ENCODE assay signal across 25 cellular contexts in genomic region chr17:80422981-80423380, GRCh38. TPM values are rescaled to one million over a fixed set of nuclear protein-coding genes. Genes with fewer than 3 reads are reported as not detected.
A peak's percentile ranks its signal among the peaks of the same experiment; 100 is the strongest.
DNase-seq lines count a peak whose midpoint lies in the region; ATAC-seq, FAIRE-seq and TF ChIP-seq lines count a peak whose summit lies in the region.
"Had no signal": no experiment of that assay in that cellular context is flagged by ENCODE, and none has a peak within 500 bp of the region (broad histone marks: within the 10 kb centered on the region; RNA-seq: fewer than 3 reads in every experiment).

No MANE protein-coding gene starts in this region.

- in situ Hi-C loops in gastrocnemius medialis (cut with MboI; ENCODE audit: low sequenced_read_pairs in 4 of 4): loop anchor here in 3 of 4 donors (10.0 kb wide), 2 partner anchors 152 to 562 kb away; no protein-coding TSS in a partner anchor

- DNase-seq in GM12892 (ENCODE audit: insufficient read length) (peak; percentile 14), dermis blood vessel endothelial cell (peak; percentile 28), left lobe of liver (ENCODE audit: low spot score) (no peak), gastrocnemius medialis (peak; percentile 65 to 89), iPS-NIHi11 (ENCODE audit: low spot score) (no peak)
- DNase-seq: activated CD4-positive, alpha-beta T cell treated with anti-CD3 and anti-CD28 coated beads for 36 hours; activated CD8-positive, alpha-beta T cell treated with anti-CD3 and anti-CD28 coated beads, Interleukin-2, amount 10 ng/mL, durations not matched to agents 7 days and 5 days; activated T-cell treated with anti-CD3 and anti-CD28 coated beads for 4 hours; central memory CD4-positive, alpha-beta T cell; islet precursor cell; NCI-H1092 treated with DMSO at 0.1 percent for 48 hours; NCI-H1930; RPMI8226; stimulated activated naive CD8-positive, alpha-beta T cell treated with anti-CD3 and anti-CD28 coated beads, Interleukin-15, Interleukin-2, amounts not matched to agents 100 U/mL and 50 U/mL, for 24 hours had no signal

- H3K4me3 ChIP-seq in gastrocnemius medialis: peak overlapping the region in 3 of 4 donors; percentile 9 to 29 (median 24)
- H3K4me3 ChIP-seq: lung, SK-N-MC, thoracic aorta, uterus had no signal

- H3K27me3 ChIP-seq in gastrocnemius medialis: no peaks in the 10 kb centered on the region
- H3K27me3 ChIP-seq: uterus had no signal

- intact Hi-C loops in gastrocnemius medialis (cut with DNase I; ENCODE audit: low total_unique reads): loop anchor here (10.0 kb wide), 1 partner anchor 472 kb away; no protein-coding TSS in a partner anchor

- ATAC-seq in left lobe of liver (peak; percentile 33), gastrocnemius medialis (peak; percentile 74 to 78), HG02610 (IDR thresholded peaks at IDR 0.05; ENCODE audit: unreplicated experiment) (no peak), HG03460 (IDR thresholded peaks at IDR 0.05; ENCODE audit: unreplicated experiment) (no peak), HG03159 (IDR thresholded peaks at IDR 0.05; ENCODE audit: unreplicated experiment) (no peak)
- ATAC-seq: activated CD4-positive, alpha-beta T cell treated with anti-CD3 and anti-CD28 coated beads for 36 hours; activated CD8-positive, alpha-beta T cell treated with anti-CD3 and anti-CD28 coated beads, Interleukin-2, amount 10 ng/mL, durations not matched to agents 7 days and 5 days; stimulated activated naive CD8-positive, alpha-beta T cell treated with anti-CD3 and anti-CD28 coated beads, Interleukin-15, Interleukin-2, amounts not matched to agents 100 U/mL and 50 U/mL, for 24 hours had no signal

- peaks cover 0 to 4% of the 10 kb centered on the region in 2 donors for H3K36me3 ChIP-seq in gastrocnemius medialis
- H3K36me3 ChIP-seq: thoracic aorta, uterus had no signal

- H3K9me3 ChIP-seq in gastrocnemius medialis: no peaks in the 10 kb centered on the region
- H3K9me3 ChIP-seq: thoracic aorta, uterus had no signal

- TF ChIP-seq POLR2A in GM12892 (IDR thresholded peaks at IDR 0.05; ENCODE audit: low read depth, low read length) (no peak), gastrocnemius medialis (IDR thresholded peaks at IDR 0.05) (peak in 1 of 2 donors; percentile 21)

- TF ChIP-seq CTCF in gastrocnemius medialis (IDR thresholded peaks at IDR 0.05 in 4 of 5, conservative IDR thresholded peaks at IDR 0.05 in 1 of 5): no peak

- peak overlapping the region; percentile 57 to 83 (median 68) for H3K27ac ChIP-seq in gastrocnemius medialis
- H3K27ac ChIP-seq: SK-N-MC, thoracic aorta, uterus had no signal

- no peak for FAIRE-seq in GM12892 (lab: Jason Lieb, UNC)
- FAIRE-seq: D721Med, endometrium, H1 had no signal

- peaks cover 4 to 15% of the 10 kb centered on the region in 2 donors for H3K4me1 ChIP-seq in gastrocnemius medialis
- H3K4me1 ChIP-seq: uterus had no signal

RNA-seq across cellular contexts. Expression of gene ENDOV, which starts 8.0 kb away (rescaled TPM):
- polyA plus RNA-seq in GM12892 (2012; ENCODE audit: missing spikeins): 6.7 TPM
- total RNA-seq in dermis blood vessel endothelial cell: 19.5 and 27.6 TPM in 2 replicates
- 15.6 TPM for total RNA-seq in left lobe of liver
- total RNA-seq in gastrocnemius medialis: 10 to 100 TPM in 3 of 4 donors, 1 to 10 TPM in 1; 9.1 to 24.1 (median 18.0) TPM

RNA-seq across cellular contexts. Expression of gene NPTX1, which starts 53.4 kb away (rescaled TPM):
- polyA plus RNA-seq in GM12892 (2012; ENCODE audit: missing spikeins): 0.19 TPM
- total RNA-seq in dermis blood vessel endothelial cell (under 0.01 and 0.23 TPM in 2 replicates), left lobe of liver (0.25 TPM), gastrocnemius medialis (1 to 10 TPM in 1 of 4 donors, under 1 TPM in 3; 0.07 to 2.4 (median 0.21) TPM)
- polyA plus RNA-seq: CD14-positive monocyte had no signal

Comparison
In these comparisons a context has a peak if more than half of its experiments do, and no peak if none do; other contexts are left out.
1. DNase-seq: peak in GM12892 (single experiment), dermis blood vessel endothelial cell (single experiment) and gastrocnemius medialis (2 of 2); none in left lobe of liver (single experiment) and iPS-NIHi11 (single experiment).
2. ATAC-seq: peak in left lobe of liver (single experiment) and gastrocnemius medialis (2 of 2); none in HG02610 (single experiment), HG03460 (single experiment) and HG03159 (single experiment).